In genomic region chr11:76445122-76446084, GRCh38 we compare ENCODE assay signal across 1 cellular context.
TF ChIP-seq lines count a peak whose summit lies in the region.

No MANE protein-coding gene starts in this region.

TF ChIP-seq in HepG2, 621 proteins besides CTCF, POLR2A, EP300 and RAD21 (continued from another document and continues in another):
- no peak for TF ChIP-seq ZBTB40 (IDR thresholded peaks at IDR 0.05)
- TF ChIP-seq ZBTB40 (CRISPR knock-in tag; IDR thresholded peaks at IDR 0.05) = 0 out of 2 replicates have a peak, but pooled peaks have one; percentile 37
- TF ChIP-seq ZNF674 (CRISPR knock-in tag; IDR thresholded peaks at IDR 0.05; ENCODE audit: low read depth) = no peak
- TF ChIP-seq ZNF30 (CRISPR knock-in tag; IDR thresholded peaks at IDR 0.05) = no peak
- TF ChIP-seq DZIP1 (CRISPR knock-in tag; IDR thresholded peaks at IDR 0.05) = no peak
- TF ChIP-seq SP1 (IDR thresholded peaks at IDR 0.05) = no peak
- TF ChIP-seq SP1 (CRISPR knock-in tag; IDR thresholded peaks at IDR 0.05) = 0 out of 2 replicates have a peak, but pooled peaks have one; percentile 19
- TF ChIP-seq LCORL (IDR thresholded peaks at IDR 0.05) = no peak
- TF ChIP-seq LCORL (CRISPR knock-in tag; IDR thresholded peaks at IDR 0.05) = no peak
- TF ChIP-seq ZMYM3 (CRISPR knock-in tag; IDR thresholded peaks at IDR 0.05) = no peak
- TF ChIP-seq HMGA1 (CRISPR knock-in tag; conservative IDR thresholded peaks at IDR 0.05) = no peak
- no peak for TF ChIP-seq ZNF292 (CRISPR knock-in tag; IDR thresholded peaks at IDR 0.05; ENCODE audit: borderline replicate concordance, low read depth)
- no peak for TF ChIP-seq FOXP1 (IDR thresholded peaks at IDR 0.05)
- no peak for TF ChIP-seq FOXP1 (CRISPR knock-in tag; IDR thresholded peaks at IDR 0.05)
- no peak for TF ChIP-seq AGO1 (IDR thresholded peaks at IDR 0.05; ENCODE audit: low read depth, low read length, poor library complexity, severe bottlenecking)
- no peak for TF ChIP-seq TMF1 (CRISPR knock-in tag; IDR thresholded peaks at IDR 0.05; ENCODE audit: low read depth)
- no peak for TF ChIP-seq ZNF883 (CRISPR knock-in tag; IDR thresholded peaks at IDR 0.05; ENCODE audit: not compliant biosample characterization)
- no peak for TF ChIP-seq ZNF432 (CRISPR knock-in tag; IDR thresholded peaks at IDR 0.05; ENCODE audit: borderline replicate concordance)
- no peak for TF ChIP-seq MTERF4 (CRISPR knock-in tag; IDR thresholded peaks at IDR 0.05)
- no peak for TF ChIP-seq ZNF788 (CRISPR knock-in tag; IDR thresholded peaks at IDR 0.05; ENCODE audit: borderline replicate concordance)
- no peak for TF ChIP-seq CEBPB (IDR thresholded peaks at IDR 0.05; ENCODE audit: borderline replicate concordance, low read depth, low read length)
- TF ChIP-seq MAZ (IDR thresholded peaks at IDR 0.05; ENCODE audit: borderline replicate concordance, low read depth, low read length) = no peak
- peak; percentile 24; the same call in 1 of the 2 replicates for TF ChIP-seq MAZ (CRISPR knock-in tag; IDR thresholded peaks at IDR 0.05; ENCODE audit: low read depth)
- TF ChIP-seq MBD4 (IDR thresholded peaks at IDR 0.05; ENCODE audit: borderline replicate concordance, low read length) = no peak
- no peak for TF ChIP-seq SMAD9 (CRISPR knock-in tag; IDR thresholded peaks at IDR 0.05)
- TF ChIP-seq ZNF629 (CRISPR knock-in tag; conservative IDR thresholded peaks at IDR 0.05) = no peak
- TF ChIP-seq TSC22D2 (CRISPR knock-in tag; IDR thresholded peaks at IDR 0.05; ENCODE audit: borderline replicate concordance) = no peak
- no peak for TF ChIP-seq NR2C2 (CRISPR knock-in tag; IDR thresholded peaks at IDR 0.05; ENCODE audit: borderline replicate concordance)
- TF ChIP-seq HOXA7 (CRISPR knock-in tag; IDR thresholded peaks at IDR 0.05) = no peak
- peak; percentile 1; the same call in 1 of the 2 replicates for TF ChIP-seq ZNF598 (CRISPR knock-in tag; IDR thresholded peaks at IDR 0.05; ENCODE audit: borderline replicate concordance)
- no peak for TF ChIP-seq ZNF335 (CRISPR knock-in tag; IDR thresholded peaks at IDR 0.05)
- TF ChIP-seq ZKSCAN5 (CRISPR knock-in tag; IDR thresholded peaks at IDR 0.05) = no peak
- TF ChIP-seq ZNF362 (CRISPR knock-in tag; IDR thresholded peaks at IDR 0.05; ENCODE audit: borderline replicate concordance) = no peak
- TF ChIP-seq AHR (CRISPR knock-in tag; IDR thresholded peaks at IDR 0.05) = no peak
- TF ChIP-seq DBP (CRISPR knock-in tag; IDR thresholded peaks at IDR 0.05; ENCODE audit: not compliant biosample characterization) = no peak
- peak; percentile 22; the same call in 1 of the 2 replicates for TF ChIP-seq ZNF121 (CRISPR knock-in tag; IDR thresholded peaks at IDR 0.05)
- no peak for TF ChIP-seq ZFP82 (CRISPR knock-in tag; IDR thresholded peaks at IDR 0.05; ENCODE audit: borderline replicate concordance)
- TF ChIP-seq SIN3A (IDR thresholded peaks at IDR 0.05; ENCODE audit: borderline replicate concordance, low read depth, low read length) = 0 out of 2 replicates have a peak, but pooled peaks have one; percentile 74
- TF ChIP-seq SSRP1 (CRISPR knock-in tag; IDR thresholded peaks at IDR 0.05) = no peak
- 0 out of 2 replicates have a peak, but pooled peaks have one; percentile 34 for TF ChIP-seq HDAC2 (CRISPR knock-in tag; IDR thresholded peaks at IDR 0.05)
- no peak for TF ChIP-seq BCLAF1 (IDR thresholded peaks at IDR 0.05)
- no peak for TF ChIP-seq CBFB (CRISPR knock-in tag; IDR thresholded peaks at IDR 0.05)
- no peak for TF ChIP-seq ZNF207 (IDR thresholded peaks at IDR 0.05; ENCODE audit: borderline replicate concordance)
- TF ChIP-seq PTBP1 (IDR thresholded peaks at IDR 0.05; ENCODE audit: low read depth, low read length, poor library complexity, severe bottlenecking) = no peak
- no peak for TF ChIP-seq SMARCE1 (IDR thresholded peaks at IDR 0.05; ENCODE audit: borderline replicate concordance)
- no peak for TF ChIP-seq ATF3 (CRISPR knock-in tag; IDR thresholded peaks at IDR 0.05)
- TF ChIP-seq POGK (CRISPR knock-in tag; conservative IDR thresholded peaks at IDR 0.05) = 0 out of 2 replicates have a peak, but pooled peaks have one; percentile 7
- 0 out of 2 replicates have a peak, but pooled peaks have one; percentile 3 for TF ChIP-seq RXRA (CRISPR knock-in tag; IDR thresholded peaks at IDR 0.05)
